Comparison of ENCODE assay signal across 8 cellular contexts in genomic region chr13:41916173-41916954, GRCh38. TPM values are rescaled to one million over a fixed set of nuclear protein-coding genes. Genes with fewer than 3 reads are reported as not detected.
DNase-seq lines count a peak whose midpoint lies in the region; ATAC-seq, FAIRE-seq and TF ChIP-seq lines count a peak whose summit lies in the region.

No MANE protein-coding gene starts in this region.

- H3K18ac ChIP-seq in mesenchymal stem cell (ENCODE audit: low read depth in 1 of 2, low read length in 2 of 2), result peak overlapping the region; percentile 52 to 66

- H3K27ac ChIP-seq in mesenchymal stem cell (ENCODE audit: low read length, poor library complexity, severe bottlenecking) (no peak overlapping the region), ascending aorta (no peak overlapping the region)

- no peak overlapping the region for H2BK120ac ChIP-seq in mesenchymal stem cell (ENCODE audit: low read depth, low read length)

- no peaks in the 10 kb centered on the region for H3K27me3 ChIP-seq in mesenchymal stem cell (ENCODE audit: control insufficient read depth in 1 of 2, insufficient read depth in 1 of 2, low read length in 2 of 2)
- no peaks in the 10 kb centered on the region for H3K27me3 ChIP-seq in ascending aorta

- peak; percentile 23 for FAIRE-seq in HTR-8/SVneo (lab: Jason Lieb, UNC)

- no peak overlapping the region for H3K23ac ChIP-seq in mesenchymal stem cell (ENCODE audit: low read length in 2 of 2)

- peak; percentile 95 for ATAC-seq in GM21528 (IDR thresholded peaks at IDR 0.05; ENCODE audit: low FRiP score, unreplicated experiment)

- TF ChIP-seq CTCF in GM10266 (IDR thresholded peaks at IDR 0.05; ENCODE audit: control insufficient read depth, insufficient read depth, low read depth, missing control alignments) (no peak), ascending aorta (IDR thresholded peaks at IDR 0.05) (no peak)

- H3K4ac ChIP-seq in mesenchymal stem cell (ENCODE audit: low read depth in 1 of 2, low read length in 2 of 2), result no peak overlapping the region

- H3K4me1 ChIP-seq in mesenchymal stem cell (ENCODE audit: control insufficient read depth, insufficient read depth, low read depth, low read length) (peaks cover 8% of the 10 kb centered on the region), ascending aorta (peaks cover 5 to 28% of the 10 kb centered on the region in 2 donors)

- DNase-seq in GM10266 (ENCODE audit: extremely low spot score) (peak; percentile 66), HTR-8/SVneo (ENCODE audit: insufficient read length, low spot score) (peak; percentile 31), amniotic epithelial cell (ENCODE audit: low read depth) (peak; percentile 83), mesenchymal stem cell (peak; percentile 92), NCI-H1436 (lab: John Stamatoyannopoulos, UW) (no peak), UCSD-AML1 (lab: John Stamatoyannopoulos, UW; ENCODE audit: unreplicated experiment) (no peak), ascending aorta (ENCODE audit: low spot score in 2 of 2) (no peak)

- H4K91ac ChIP-seq in mesenchymal stem cell (ENCODE audit: low read length), result no peak overlapping the region

- no peak overlapping the region for H2AK5ac ChIP-seq in mesenchymal stem cell (ENCODE audit: low read length, severe bottlenecking)

- H3K4me2 ChIP-seq in mesenchymal stem cell (ENCODE audit: low read length, poor library complexity, severe bottlenecking), result no peak overlapping the region

- H2AFZ ChIP-seq in mesenchymal stem cell (ENCODE audit: low read depth, low read length), result no peak overlapping the region

- H3K79me1 ChIP-seq in mesenchymal stem cell (replicated peaks; ENCODE audit: low read length, poor library complexity, severe bottlenecking), result peaks cover 17% of the 10 kb centered on the region

- no peak overlapping the region for H4K8ac ChIP-seq in mesenchymal stem cell (ENCODE audit: low read length)

- WGBS in mesenchymal stem cell, result 0% methylated on average over 3 of the region's 5 CpGs

- H2BK12ac ChIP-seq in mesenchymal stem cell (ENCODE audit: low read length in 2 of 2), result no peak overlapping the region

- H3K36me3 ChIP-seq in mesenchymal stem cell (ENCODE audit: control insufficient read depth in 1 of 2, insufficient read depth in 2 of 2, low read depth in 1 of 2, low read length in 2 of 2), result no peaks in the 10 kb centered on the region
- H3K36me3 ChIP-seq in ascending aorta, result no peaks in the 10 kb centered on the region

- peak overlapping the region; percentile 70 for H3K9ac ChIP-seq in mesenchymal stem cell (ENCODE audit: low read length)

- no peak overlapping the region for H2BK15ac ChIP-seq in mesenchymal stem cell (ENCODE audit: low read depth, poor library complexity, severe bottlenecking)

- no peaks in the 10 kb centered on the region for H3K9me3 ChIP-seq in mesenchymal stem cell (ENCODE audit: control insufficient read depth, low read length)
- no peaks in the 10 kb centered on the region for H3K9me3 ChIP-seq in ascending aorta

- H3K4me3 ChIP-seq in mesenchymal stem cell (ENCODE audit: insufficient read depth in 1 of 2, low read depth in 1 of 2, low read length in 2 of 2) (peak overlapping the region in 1 of 2 experiments; percentile 42), ascending aorta (no peak overlapping the region)

- no peak overlapping the region for H3K14ac ChIP-seq in mesenchymal stem cell (ENCODE audit: low read length in 2 of 2)

- intact Hi-C loops in ascending aorta (cut with DNase I), result no loop called here

- no peak overlapping the region for H2BK5ac ChIP-seq in mesenchymal stem cell (ENCODE audit: low read depth, low read length, poor library complexity, severe bottlenecking)

RNA-seq across cellular contexts. Expression of gene VWA8, which starts 44.5 kb away (rescaled TPM):
- polyA plus RNA-seq in mesenchymal stem cell (2013, experiment 1 of 2), result 5.5 TPM
- 6.1 TPM for polyA plus RNA-seq in mesenchymal stem cell (2013, experiment 2 of 2)
- total RNA-seq in ascending aorta, result 10.4 TPM

Comparison
In these comparisons a context has a peak if more than half of its experiments do, and no peak if none do; other contexts are left out.
1. DNase-seq: peak in GM10266 (single experiment), HTR-8/SVneo (single experiment), amniotic epithelial cell (single experiment) and mesenchymal stem cell (single experiment); none in NCI-H1436 (single experiment), UCSD-AML1 (single experiment) and ascending aorta (0 of 2).